17 cellular contexts compared by ENCODE assay signal in genomic region chr17:57542518-57542917, GRCh38.
DNase-seq lines count a peak whose midpoint lies in the region; ATAC-seq and TF ChIP-seq lines count a peak whose summit lies in the region.
"Had no signal": no experiment of that assay in that cellular context is flagged by ENCODE, and none has a peak within 500 bp of the region (broad histone marks: within the 10 kb centered on the region; RNA-seq: fewer than 3 reads in every experiment).

No MANE protein-coding gene starts in this region.

- H3K27me3 Mint-ChIP-seq in CD4-positive, CD25-positive, alpha-beta regulatory T cell = no peaks in the 10 kb centered on the region
- no peaks in the 10 kb centered on the region for H3K27me3 Mint-ChIP-seq in activated naive CD4-positive, alpha-beta T cell treated with anti-CD3 and anti-CD28 coated beads, Interleukin-2, amount 10 ng/mL, durations not matched to agents 7 days and 5 days
- H3K27me3 Mint-ChIP-seq: activated CD4-positive, alpha-beta memory T cell treated with anti-CD3 and anti-CD28 coated beads, Interleukin-2, amount 10 ng/mL, durations not matched to agents 7 days and 5 days; CD4-positive, alpha-beta T cell; IgD-negative memory B cell had no signal

- H3K27ac Mint-ChIP-seq in CD4-positive, CD25-positive, alpha-beta regulatory T cell = peak overlapping the region in 2 of 3 donors; percentile 60 to 64
- no peak overlapping the region for H3K27ac Mint-ChIP-seq in activated naive CD4-positive, alpha-beta T cell treated with anti-CD3 and anti-CD28 coated beads, Interleukin-2, amount 10 ng/mL, durations not matched to agents 7 days and 5 days
- H3K27ac Mint-ChIP-seq: activated CD4-positive, alpha-beta memory T cell treated with anti-CD3 and anti-CD28 coated beads, Interleukin-2, amount 10 ng/mL, durations not matched to agents 7 days and 5 days; CD4-positive, alpha-beta T cell had no signal

- no peak for ATAC-seq in CD4-positive, CD25-positive, alpha-beta regulatory T cell (ENCODE audit: low read depth in 2 of 2)
- ATAC-seq in mucosa of descending colon = no peak

- H3K4me3 ChIP-seq in CD4-positive, CD25-positive, alpha-beta regulatory T cell (ENCODE audit: low read depth, low read length) = no peak overlapping the region
- H3K4me3 ChIP-seq in OCI-LY3 (ENCODE audit: low read length) (peak overlapping the region; percentile 55), PC-9 (no peak overlapping the region), mucosa of descending colon (no peak overlapping the region)
- H3K4me3 ChIP-seq: lung, vagina had no signal

- peaks cover 29 to 50% (median 47%) of the 10 kb centered on the region in 4 donors for H3K4me1 Mint-ChIP-seq in CD4-positive, CD25-positive, alpha-beta regulatory T cell
- peaks cover 13% of the 10 kb centered on the region for H3K4me1 Mint-ChIP-seq in activated naive CD4-positive, alpha-beta T cell treated with anti-CD3 and anti-CD28 coated beads, Interleukin-2, amount 10 ng/mL, durations not matched to agents 7 days and 5 days

- H4K20me1 ChIP-seq in OCI-LY3 (ENCODE audit: insufficient read depth, low read length) (no peaks in the 10 kb centered on the region), PC-9 (ENCODE audit: insufficient read depth) (0 out of 2 replicates have a peak, but pooled peaks cover 3% of the 10 kb centered on the region)

- H3K36me3 Mint-ChIP-seq in CD4-positive, CD25-positive, alpha-beta regulatory T cell = peaks cover 24% of the 10 kb centered on the region
- H3K36me3 Mint-ChIP-seq in activated naive CD4-positive, alpha-beta T cell treated with anti-CD3 and anti-CD28 coated beads, Interleukin-2, amount 10 ng/mL, durations not matched to agents 7 days and 5 days = no peaks in the 10 kb centered on the region

- H3K27me3 ChIP-seq in CD4-positive, CD25-positive, alpha-beta regulatory T cell (ENCODE audit: control insufficient read depth, insufficient read depth, low read length) = no peaks in the 10 kb centered on the region
- H3K27me3 ChIP-seq in OCI-LY3 (ENCODE audit: low read depth, low read length) (no peaks in the 10 kb centered on the region), PC-9 (ENCODE audit: insufficient read depth, low read depth) (peaks cover 12% of the 10 kb centered on the region)
- H3K27me3 ChIP-seq: vagina had no signal

- intact Hi-C loops in posterior vena cava (cut with DNase I) (no loop called here), PC-9 (cut with micrococcal nuclease; ENCODE audit: unreplicated experiment) (no loop called here), mucosa of descending colon (cut with DNase I, micrococcal nuclease) (no loop called here)

- no peaks in the 10 kb centered on the region for H3K9me3 Mint-ChIP-seq in CD4-positive, CD25-positive, alpha-beta regulatory T cell
- H3K9me3 Mint-ChIP-seq in activated naive CD4-positive, alpha-beta T cell treated with anti-CD3 and anti-CD28 coated beads, Interleukin-2, amount 10 ng/mL, durations not matched to agents 7 days and 5 days = no peaks in the 10 kb centered on the region
- H3K9me3 Mint-ChIP-seq: activated CD4-positive, alpha-beta memory T cell treated with anti-CD3 and anti-CD28 coated beads, Interleukin-2, amount 10 ng/mL, durations not matched to agents 7 days and 5 days; CD4-positive, alpha-beta T cell; IgD-negative memory B cell had no signal

- no peaks in the 10 kb centered on the region for H3K9me2 ChIP-seq in PC-9 (ENCODE audit: insufficient read depth)

- H3F3A ChIP-seq in PC-9 (ENCODE audit: insufficient read depth, low read depth) = no peaks in the 10 kb centered on the region

- TF ChIP-seq CTCF in OCI-LY3 (IDR thresholded peaks at IDR 0.05; ENCODE audit: low read depth, low read length) (no peak), PC-9 (conservative IDR thresholded peaks at IDR 0.05) (no peak), mucosa of descending colon (IDR thresholded peaks at IDR 0.05) (no peak)

- H3K79me2 ChIP-seq in OCI-LY3 (ENCODE audit: low read length) = peaks cover 34% of the 10 kb centered on the region
- H3K79me2 ChIP-seq in PC-9 (ENCODE audit: low read depth) = no peaks in the 10 kb centered on the region

- POLR2A ChIA-PET in PC-9 (lab: Charles Lee; ENCODE audit: unreplicated experiment) = no interaction called here

- no TSS peak for BruUV-seq in PC-9 (replicated peaks; lab: Mats Ljungman, UMichigan)

- peak overlapping the region; percentile 39 for H3K9ac ChIP-seq in OCI-LY3 (ENCODE audit: low read length)

- H3K4me1 ChIP-seq in CD4-positive, CD25-positive, alpha-beta regulatory T cell (ENCODE audit: control insufficient read depth, insufficient read depth, low read length, poor library complexity, severe bottlenecking) = peaks cover 20% of the 10 kb centered on the region
- peaks cover 75% of the 10 kb centered on the region for H3K4me1 ChIP-seq in OCI-LY3 (ENCODE audit: low read length)
- no peaks in the 10 kb centered on the region for H3K4me1 ChIP-seq in PC-9 (replicated peaks; ENCODE audit: insufficient read depth)
- H3K4me1 ChIP-seq in mucosa of descending colon (ENCODE audit: low read depth) = peaks cover 6% of the 10 kb centered on the region
- H3K4me1 ChIP-seq: vagina had no signal

- DNase-seq in CD4-positive, CD25-positive, alpha-beta regulatory T cell = no peak
- DNase-seq in globus pallidus (ENCODE audit: low spot score) = peak; percentile 38
- peak; percentile 58 for DNase-seq in posterior vena cava (ENCODE audit: low spot score)
- DNase-seq in activated naive CD4-positive, alpha-beta T cell treated with anti-CD3 and anti-CD28 coated beads, Interleukin-2, amount 10 ng/mL, durations not matched to agents 7 days and 5 days = no peak
- DNase-seq in PC-9 = no peak
- DNase-seq in NCI-H82 (lab: John Stamatoyannopoulos, UW) = no peak
- DNase-seq in mucosa of descending colon = no peak
- DNase-seq: activated CD4-positive, alpha-beta memory T cell treated with anti-CD3 and anti-CD28 coated beads, Interleukin-2, amount 10 ng/mL, durations not matched to agents 7 days and 5 days; activated naive CD4-positive, alpha-beta T cell; CD4-positive, alpha-beta T cell; NCI-H524; stimulated activated CD4-positive, alpha-beta T cell treated with anti-CD3 and anti-CD28 coated beads, Interleukin-15, amount 100 ng/mL, for 24 hours; SW 1271 had no signal

- no peaks in the 10 kb centered on the region for H3K36me3 ChIP-seq in CD4-positive, CD25-positive, alpha-beta regulatory T cell (ENCODE audit: control insufficient read depth, insufficient read depth, low read length)
- H3K36me3 ChIP-seq in OCI-LY3 (replicated peaks; ENCODE audit: low read depth, low read length) (no peaks in the 10 kb centered on the region), PC-9 (ENCODE audit: low read depth) (no peaks in the 10 kb centered on the region), mucosa of descending colon (ENCODE audit: low read depth) (no peaks in the 10 kb centered on the region)
- H3K36me3 ChIP-seq: vagina had no signal

- H3K4me3 Mint-ChIP-seq in CD4-positive, CD25-positive, alpha-beta regulatory T cell = no peak overlapping the region
- H3K4me3 Mint-ChIP-seq in activated naive CD4-positive, alpha-beta T cell treated with anti-CD3 and anti-CD28 coated beads, Interleukin-2, amount 10 ng/mL, durations not matched to agents 7 days and 5 days = no peak overlapping the region
- H3K4me3 Mint-ChIP-seq: activated CD4-positive, alpha-beta memory T cell treated with anti-CD3 and anti-CD28 coated beads, Interleukin-2, amount 10 ng/mL, durations not matched to agents 7 days and 5 days; CD4-positive, alpha-beta T cell; IgD-negative memory B cell had no signal

- H3K27ac ChIP-seq in CD4-positive, CD25-positive, alpha-beta regulatory T cell (ENCODE audit: insufficient read depth, low read length, poor library complexity, severe bottlenecking) = no peak overlapping the region
- H3K27ac ChIP-seq in OCI-LY3 (ENCODE audit: low read length) (peak overlapping the region; percentile 87), PC-9 (no peak overlapping the region)
- H3K27ac ChIP-seq: vagina had no signal

- CTCF ChIA-PET in activated naive CD4-positive, alpha-beta T cell treated with anti-CD3 and anti-CD28 coated beads, Interleukin-2, amount 10 ng/mL, durations not matched to agents 7 days and 5 days (lab: Charles Lee) = no interaction called here
- CTCF ChIA-PET in PC-9 (lab: Charles Lee) = no interaction called here

- H2AFZ ChIP-seq in OCI-LY3 (ENCODE audit: low read depth, low read length) = no peak overlapping the region
- H2AFZ ChIP-seq in PC-9 = no peak overlapping the region

- H3K9me3 ChIP-seq in CD4-positive, CD25-positive, alpha-beta regulatory T cell (ENCODE audit: control insufficient read depth in 2 of 2, low read length in 2 of 2) = no peaks in the 10 kb centered on the region
- H3K9me3 ChIP-seq in OCI-LY3 (ENCODE audit: insufficient read depth, low read length) = no peaks in the 10 kb centered on the region
- no peaks in the 10 kb centered on the region for H3K9me3 ChIP-seq in PC-9 (ENCODE audit: insufficient read depth, low read depth)
- H3K9me3 ChIP-seq in mucosa of descending colon = no peaks in the 10 kb centered on the region
- H3K9me3 ChIP-seq: vagina had no signal

- H3K4me2 ChIP-seq in OCI-LY3 (ENCODE audit: low read length) (peak overlapping the region; percentile 84), PC-9 (no peak overlapping the region)

Comparison
In these comparisons a context has a peak if more than half of its experiments do, and no peak if none do; other contexts are left out.
1. DNase-seq: peak in globus pallidus (single experiment) and posterior vena cava (single experiment); none in CD4-positive, CD25-positive, alpha-beta regulatory T cell (0 of 3), activated naive CD4-positive, alpha-beta T cell treated with anti-CD3 and anti-CD28 coated beads, Interleukin-2, amount 10 ng/mL, durations not matched to agents 7 days and 5 days (single experiment), PC-9 (0 of 2), NCI-H82 (single experiment) and mucosa of descending colon (0 of 3).